In genomic region chr3:134250717-134251220, GRCh38 we compare ENCODE assay signal across 8 cellular contexts. TPM values are rescaled to one million over a fixed set of nuclear protein-coding genes. Genes with fewer than 3 reads are reported as not detected.
DNase-seq lines count a peak whose midpoint lies in the region; ATAC-seq lines count a peak whose summit lies in the region.

Gene RYK, minus strand, starts transcription at chr3:134250859. Its CDS starts 205 bp downstream, at chr3:134250654.

- H3K9me3 Mint-ChIP-seq in CD4-positive, alpha-beta memory T cell: peaks cover 0 to 2% (median 0%) of the 10 kb centered on the region in 8 donors
- no peaks in the 10 kb centered on the region for H3K9me3 Mint-ChIP-seq in effector memory CD8-positive, alpha-beta T cell

- H4K91ac ChIP-seq in mesenchymal stem cell (ENCODE audit: low read length): peak within 1 kb of the TSS; percentile 46

- peak within 1 kb of the TSS; percentile 89 to 97 for H3K14ac ChIP-seq in mesenchymal stem cell (ENCODE audit: low read length in 2 of 2)

- no peaks in the 10 kb centered on the region for H3K9me3 ChIP-seq in CD4-positive, alpha-beta memory T cell (ENCODE audit: control insufficient read depth in 1 of 2, low read length in 2 of 2)
- no peaks in the 10 kb centered on the region for H3K9me3 ChIP-seq in mesenchymal stem cell (ENCODE audit: control insufficient read depth, low read length)

- peak within 1 kb of the TSS; percentile 97 for H4K8ac ChIP-seq in mesenchymal stem cell (ENCODE audit: low read length)

- peak within 1 kb of the TSS; percentile 81 for H2BK5ac ChIP-seq in mesenchymal stem cell (ENCODE audit: low read depth, low read length, poor library complexity, severe bottlenecking)

- H3K27ac ChIP-seq in CD4-positive, alpha-beta memory T cell (ENCODE audit: low read depth, low read length): peak within 1 kb of the TSS; percentile 66
- H3K27ac ChIP-seq in mesenchymal stem cell (ENCODE audit: low read length, poor library complexity, severe bottlenecking): peak within 1 kb of the TSS; percentile 81

- H2AK5ac ChIP-seq in mesenchymal stem cell (ENCODE audit: low read length, severe bottlenecking): no peak within 1 kb of the TSS

- H3K79me1 ChIP-seq in mesenchymal stem cell (replicated peaks; ENCODE audit: low read length, poor library complexity, severe bottlenecking): no peaks in the 10 kb centered on the region

- whole genome bisulfite sequencing in mesenchymal stem cell: under 1% methylated on average over 47 of the region's 59 CpGs

- H3K27ac Mint-ChIP-seq in CD4-positive, alpha-beta memory T cell: peak within 1 kb of the TSS; percentile 89 to 97 (median 95)
- H3K27ac Mint-ChIP-seq in effector memory CD8-positive, alpha-beta T cell: peak within 1 kb of the TSS; percentile 92 to 96

- peak within 1 kb of the TSS; percentile 43 to 73 for H3K4me3 ChIP-seq in CD4-positive, alpha-beta memory T cell (ENCODE audit: low read length in 2 of 2)
- peak within 1 kb of the TSS; percentile 88 to 96 for H3K4me3 ChIP-seq in mesenchymal stem cell (ENCODE audit: insufficient read depth in 1 of 2, low read depth in 1 of 2, low read length in 2 of 2)

- POLR2A ChIA-PET in CD4-positive, alpha-beta memory T cell (lab: Charles Lee; ENCODE audit: partially characterized antibody): interaction anchor here (0.6 to 4.1 kb wide), 7 partner anchors 10 to 678 kb away, joined by 3 to 28 read pairs (median 5); partner anchors contain the start of genes ANAPC13, CDV3 and CEP63
- POLR2A ChIA-PET in activated CD8-positive, alpha-beta memory T cell treated with anti-CD3 and anti-CD28 coated beads for 36 hours (lab: Charles Lee): interaction anchor here (0.6 to 1.9 kb wide), 3 partner anchors 9 to 235 kb away, joined by 3 to 6 read pairs (median 3); partner anchors contain the start of genes ANAPC13 and CEP63

- peak; percentile 72 to 84 (median 78) for DNase-seq in CD4-positive, alpha-beta memory T cell
- DNase-seq in HK-2 (ENCODE audit: unreplicated experiment): peak; percentile 89
- peak; percentile 49 for DNase-seq in NCI-H82 treated with DMSO at 0.1 percent for 48 hours (lab: John Stamatoyannopoulos, UW; ENCODE audit: unreplicated experiment)
- DNase-seq in effector memory CD8-positive, alpha-beta T cell: peak; percentile 66 to 75 (median 67)
- DNase-seq in mesenchymal stem cell: peak; percentile 69
- DNase-seq in stimulated activated CD8-positive, alpha-beta memory T cell treated with anti-CD3 and anti-CD28 coated beads, Interleukin-12 subunit alpha, Interleukin-12 subunit beta, amount 100 ng/mL, for 24 hours (ENCODE audit: extremely low read depth): peak; percentile 47

- intact Hi-C loops in CD4-positive, alpha-beta memory T cell (cut with micrococcal nuclease): loop anchor here (1.0 kb wide), 1 partner anchor 236 kb away; the partner anchor contains the start of gene CEP63

- peak within 1 kb of the TSS; percentile 87 to 98 for H3K4ac ChIP-seq in mesenchymal stem cell (ENCODE audit: low read depth in 1 of 2, low read length in 2 of 2)

- peak within 1 kb of the TSS in 1 of 2 experiments; percentile 59 for H2BK12ac ChIP-seq in mesenchymal stem cell (ENCODE audit: low read length in 2 of 2)

- no peaks in the 10 kb centered on the region for H3K36me3 ChIP-seq in CD4-positive, alpha-beta memory T cell (ENCODE audit: insufficient read depth, low read length)
- H3K36me3 ChIP-seq in mesenchymal stem cell (ENCODE audit: control insufficient read depth in 1 of 2, insufficient read depth in 2 of 2, low read depth in 1 of 2, low read length in 2 of 2): no peaks in the 10 kb centered on the region

- H3K18ac ChIP-seq in mesenchymal stem cell (ENCODE audit: low read depth in 1 of 2, low read length in 2 of 2): peak within 1 kb of the TSS; percentile 97 to 99

- peak within 1 kb of the TSS; percentile 88 for H2AFZ ChIP-seq in mesenchymal stem cell (ENCODE audit: low read depth, low read length)

- H3K9ac ChIP-seq in mesenchymal stem cell (ENCODE audit: low read length): peak within 1 kb of the TSS; percentile 90

- peak within 1 kb of the TSS; percentile 88 for H2BK120ac ChIP-seq in mesenchymal stem cell (ENCODE audit: low read depth, low read length)

- ATAC-seq in GM19455 (IDR thresholded peaks at IDR 0.05; ENCODE audit: unreplicated experiment): peak; percentile 83
- ATAC-seq in effector memory CD8-positive, alpha-beta T cell (replicated peaks): peak; percentile 86

- peak within 1 kb of the TSS; percentile 77 for H2BK15ac ChIP-seq in mesenchymal stem cell (ENCODE audit: low read depth, poor library complexity, severe bottlenecking)

- H3K4me1 ChIP-seq in CD4-positive, alpha-beta memory T cell (ENCODE audit: insufficient read depth, low read length): peaks cover 44% of the 10 kb centered on the region
- H3K4me1 ChIP-seq in mesenchymal stem cell (ENCODE audit: control insufficient read depth, insufficient read depth, low read depth, low read length): peaks cover 11% of the 10 kb centered on the region

- peaks cover 7 to 10% of the 10 kb centered on the region in 2 donors for H3K36me3 Mint-ChIP-seq in CD4-positive, alpha-beta memory T cell
- H3K36me3 Mint-ChIP-seq in effector memory CD8-positive, alpha-beta T cell (ENCODE audit: insufficient read depth): peaks cover 8% of the 10 kb centered on the region

- H3K27me3 ChIP-seq in CD4-positive, alpha-beta memory T cell (ENCODE audit: insufficient read depth, low read length): no peaks in the 10 kb centered on the region
- H3K27me3 ChIP-seq in mesenchymal stem cell (ENCODE audit: control insufficient read depth in 1 of 2, insufficient read depth in 1 of 2, low read length in 2 of 2): no peaks in the 10 kb centered on the region

- H3K27me3 Mint-ChIP-seq in CD4-positive, alpha-beta memory T cell: no peaks in the 10 kb centered on the region
- H3K27me3 Mint-ChIP-seq in effector memory CD8-positive, alpha-beta T cell: no peaks in the 10 kb centered on the region

- H3K4me1 Mint-ChIP-seq in CD4-positive, alpha-beta memory T cell: peaks cover 35 to 70% (median 51%) of the 10 kb centered on the region in 4 donors
- H3K4me1 Mint-ChIP-seq in effector memory CD8-positive, alpha-beta T cell (ENCODE audit: low read depth in 2 of 2): peaks cover 29 to 46% of the 10 kb centered on the region in 2 donors

- H3K23ac ChIP-seq in mesenchymal stem cell (ENCODE audit: low read length in 2 of 2): peak within 1 kb of the TSS in 1 of 2 experiments; percentile 91

- CTCF ChIA-PET in CD4-positive, alpha-beta memory T cell (lab: Charles Lee; ENCODE audit: partially characterized antibody): interaction anchor here (1.1 to 1.3 kb wide), 2 partner anchors 225 to 232 kb away, joined by 3 read pairs; no protein-coding TSS in a partner anchor
- CTCF ChIA-PET in activated CD8-positive, alpha-beta memory T cell treated with anti-CD3 and anti-CD28 coated beads for 36 hours (lab: Charles Lee): interaction anchor here (1.0 kb wide), 1 partner anchor 9 kb away, joined by 3 read pairs; no protein-coding TSS in a partner anchor

- peak within 1 kb of the TSS; percentile 93 to 98 (median 94) for H3K4me3 Mint-ChIP-seq in CD4-positive, alpha-beta memory T cell
- H3K4me3 Mint-ChIP-seq in effector memory CD8-positive, alpha-beta T cell: peak within 1 kb of the TSS; percentile 96 to 98

- H3K4me2 ChIP-seq in mesenchymal stem cell (ENCODE audit: low read length, poor library complexity, severe bottlenecking): peak within 1 kb of the TSS; percentile 85

RNA-seq across cellular contexts. Expression of gene RYK, which starts in this region (rescaled TPM):
- total RNA-seq in CD4-positive, alpha-beta memory T cell: 10 to 100 TPM; 44.7 to 47.9 TPM
- polyA plus RNA-seq in CD4-positive, alpha-beta memory T cell: 1 to 10 TPM; 4.8 to 9.8 TPM
- total RNA-seq in activated CD8-positive, alpha-beta memory T cell treated with anti-CD3 and anti-CD28 coated beads for 36 hours: 10 to 100 TPM; 19.2 to 21.4 TPM
- 44.0 TPM for polyA plus RNA-seq in mesenchymal stem cell (2013, experiment 1 of 2)
- 43.8 TPM for polyA plus RNA-seq in mesenchymal stem cell (2013, experiment 2 of 2)

Comparison
In these comparisons a context has a peak if more than half of its experiments do, and no peak if none do; other contexts are left out.
1. Peak in every context shown above with its lines: DNase-seq, ATAC-seq, H3K4me3 ChIP-seq and H3K27ac ChIP-seq.